ENCODE assay signal across 11 cellular contexts in the genomic region with DNA sequence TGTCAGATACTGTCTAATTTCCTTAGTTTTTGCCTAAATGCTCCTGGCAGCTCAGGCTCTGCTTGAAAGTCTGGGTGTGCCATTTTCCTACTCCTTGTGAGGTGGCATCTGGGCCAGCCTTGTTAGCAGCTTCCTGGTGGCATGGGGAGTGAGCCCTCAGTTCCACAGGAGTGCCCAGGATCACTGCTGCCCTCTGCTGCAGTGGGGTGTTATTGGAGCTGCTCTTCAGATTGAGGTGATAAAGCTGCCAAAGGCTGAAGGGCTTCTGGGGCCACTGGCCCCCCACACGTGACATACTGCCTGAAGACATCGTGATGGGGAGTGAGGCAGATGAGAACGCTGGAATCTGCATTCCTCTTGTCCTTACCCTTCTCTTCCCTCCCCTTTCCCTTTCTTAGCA. TPM values are rescaled to one million over a fixed set of nuclear protein-coding genes. Genes with fewer than 3 reads are reported as not detected.
DNase-seq lines count a peak whose midpoint lies in the region; ATAC-seq and TF ChIP-seq lines count a peak whose summit lies in the region.
"Had no signal": no experiment of that assay in that cellular context is flagged by ENCODE, and none has a peak within 500 bp of the region (broad histone marks: within the 10 kb centered on the region; RNA-seq: fewer than 3 reads in every experiment).

No MANE protein-coding gene starts in this region.

- H3K4me1 Mint-ChIP-seq in activated naive CD4-positive, alpha-beta T cell treated with anti-CD3 and anti-CD28 coated beads, Interleukin-2, amount 10 ng/mL, durations not matched to agents 7 days and 5 days, result no peaks in the 10 kb centered on the region

- H3K27me3 Mint-ChIP-seq in activated naive CD4-positive, alpha-beta T cell treated with anti-CD3 and anti-CD28 coated beads, Interleukin-2, amount 10 ng/mL, durations not matched to agents 7 days and 5 days, result no peaks in the 10 kb centered on the region

- H3K9me3 Mint-ChIP-seq in activated naive CD4-positive, alpha-beta T cell treated with anti-CD3 and anti-CD28 coated beads, Interleukin-2, amount 10 ng/mL, durations not matched to agents 7 days and 5 days, result no peaks in the 10 kb centered on the region

- DNase-seq in activated naive CD4-positive, alpha-beta T cell treated with anti-CD3 and anti-CD28 coated beads, Interleukin-2, amount 10 ng/mL, durations not matched to agents 7 days and 5 days, result peak; percentile 25
- DNase-seq in activated naive CD4-positive, alpha-beta T cell (lab: John Stamatoyannopoulos, UW), result no peak
- DNase-seq in RPMI7951 (ENCODE audit: low read depth) (peak; percentile 7), erythroblast (lab: John Stamatoyannopoulos, UW) (peak; percentile 37 to 55), testis (no peak), SW 1271 (lab: John Stamatoyannopoulos, UW) (no peak)
- DNase-seq: amygdala; Caco-2; stimulated activated CD4-positive, alpha-beta T cell treated with anti-CD3 and anti-CD28 coated beads, Interleukin-1b, Interleukin-23, amount 100 ng/mL, for 48 hours had no signal

- H3K9me3 ChIP-seq in testis, result no peaks in the 10 kb centered on the region
- H3K9me3 ChIP-seq: Caco-2 had no signal

- no peak for TF ChIP-seq POLR2A in erythroblast (IDR thresholded peaks at IDR 0.05; ENCODE audit: low read length)
- no peak for TF ChIP-seq POLR2A in testis (IDR thresholded peaks at IDR 0.05)

- H3K4me3 Mint-ChIP-seq in activated naive CD4-positive, alpha-beta T cell treated with anti-CD3 and anti-CD28 coated beads, Interleukin-2, amount 10 ng/mL, durations not matched to agents 7 days and 5 days, result no peak overlapping the region

- ATAC-seq in GM21737 (IDR thresholded peaks at IDR 0.05; ENCODE audit: unreplicated experiment) (no peak), HG02884 (IDR thresholded peaks at IDR 0.05; ENCODE audit: unreplicated experiment) (no peak)

- H3K27ac ChIP-seq in testis, result peak overlapping the region; percentile 28 to 34

- no peak for TF ChIP-seq CTCF in testis (IDR thresholded peaks at IDR 0.05)

- CTCF ChIA-PET in activated naive CD4-positive, alpha-beta T cell treated with anti-CD3 and anti-CD28 coated beads, Interleukin-2, amount 10 ng/mL, durations not matched to agents 7 days and 5 days (lab: Charles Lee), result interaction anchor here (0.5 to 1.8 kb wide), 4 partner anchors 38 to 158 kb away, joined by 3 to 7 read pairs (median 4); no protein-coding TSS in a partner anchor

- peaks cover 23% of the 10 kb centered on the region for H3K4me1 ChIP-seq in testis
- H3K4me1 ChIP-seq: Caco-2 had no signal

- peak overlapping the region; percentile 17 for H3K27ac Mint-ChIP-seq in activated naive CD4-positive, alpha-beta T cell treated with anti-CD3 and anti-CD28 coated beads, Interleukin-2, amount 10 ng/mL, durations not matched to agents 7 days and 5 days

- H3K4me3 ChIP-seq in testis, result no peak overlapping the region

- H3K36me3 Mint-ChIP-seq in activated naive CD4-positive, alpha-beta T cell treated with anti-CD3 and anti-CD28 coated beads, Interleukin-2, amount 10 ng/mL, durations not matched to agents 7 days and 5 days, result peaks cover 55% of the 10 kb centered on the region

- no peaks in the 10 kb centered on the region for H3K36me3 ChIP-seq in testis (ENCODE audit: low read depth, missing control alignments)

- no peaks in the 10 kb centered on the region for H3K27me3 ChIP-seq in testis

- 73 to 75% methylated on average over 3 of the region's 3 CpGs for WGBS in testis, 2 donors

- intact Hi-C loops in testis (cut with DNase I; ENCODE audit: low total_unique reads), result no loop called here

RNA-seq across cellular contexts. Expression of a gene that starts 27.4 kb away (rescaled TPM):
- total RNA-seq in RPMI7951 (2014; rRNA removed; shearing (Covaris generic)), result 18.0 and 20.2 TPM in 2 replicates
- 10 to 100 TPM; 73.6 to 93.5 TPM for total RNA-seq in testis
- polyA plus RNA-seq in testis (ENCODE audit: insufficient read depth, low read depth, low replicate concordance), result 54.1 TPM

RNA-seq across cellular contexts. Expression of a gene that starts 28.1 kb away (rescaled TPM):
- 182 and 183 TPM in 2 replicates for total RNA-seq in RPMI7951 (2014; rRNA removed; shearing (Covaris generic))
- 100 to 1,000 TPM; 557 to 697 TPM for total RNA-seq in testis
- polyA plus RNA-seq in testis (ENCODE audit: insufficient read depth, low read depth, low replicate concordance), result 516 TPM

RNA-seq across cellular contexts. Expression of a gene that starts 37.3 kb away (rescaled TPM):
- total RNA-seq in RPMI7951 (2014; rRNA removed; shearing (Covaris generic)), result 7.7 and 8.1 TPM in 2 replicates
- 10 to 100 TPM; 19.0 to 29.7 TPM for total RNA-seq in testis
- 47.1 TPM for polyA plus RNA-seq in testis (ENCODE audit: insufficient read depth, low read depth, low replicate concordance)

Comparison
In these comparisons a context has a peak if more than half of its experiments do, and no peak if none do; other contexts are left out.
1. DNase-seq: peak in activated naive CD4-positive, alpha-beta T cell treated with anti-CD3 and anti-CD28 coated beads, Interleukin-2, amount 10 ng/mL, durations not matched to agents 7 days and 5 days (single experiment), RPMI7951 (single experiment) and erythroblast (2 of 2); none in activated naive CD4-positive, alpha-beta T cell (0 of 4), testis (single experiment) and SW 1271 (0 of 2).